4 cellular contexts compared by ENCODE assay signal in genomic region chr7:158289231-158289630, GRCh38.
TF ChIP-seq lines count a peak whose summit lies in the region.

No MANE protein-coding gene starts in this region.

TF ChIP-seq in HepG2, 621 proteins besides CTCF, POLR2A, EP300 and RAD21:
- TF ChIP-seq ZBTB1 (CRISPR knock-in tag; IDR thresholded peaks at IDR 0.05; ENCODE audit: borderline replicate concordance) (no peak), ZNF160 (CRISPR knock-in tag; IDR thresholded peaks at IDR 0.05) (peak; percentile 98)
TF ChIP-seq in HepG2: peak in this region for 1.

TF ChIP-seq in HEK293, 187 proteins besides CTCF, POLR2A, EP300 and RAD21:
- no peak for TF ChIP-seq ZNF558 (tag by site-specific recombination; IDR thresholded peaks at IDR 0.05)
- no peak for TF ChIP-seq ZSCAN16 (tag by site-specific recombination; IDR thresholded peaks at IDR 0.05)
- TF ChIP-seq SETDB1 (IDR thresholded peaks at IDR 0.05; ENCODE audit: insufficient read length, low read length) = peak; percentile 74

TF ChIP-seq in GM12878, 131 proteins besides CTCF, POLR2A, EP300 and RAD21:
- no peak for TF ChIP-seq LARP7 (IDR thresholded peaks at IDR 0.05)
- TF ChIP-seq ZZZ3 (IDR thresholded peaks at IDR 0.05; ENCODE audit: control insufficient read depth, insufficient read length, low read depth) = no peak
- TF ChIP-seq RUNX3 (IDR thresholded peaks at IDR 0.05; ENCODE audit: low read length) = no peak
- no peak for TF ChIP-seq ZBTB4 (CRISPR knock-in tag; IDR thresholded peaks at IDR 0.05)
- TF ChIP-seq E2F4 (IDR thresholded peaks at IDR 0.05; ENCODE audit: low read depth, low read length) = no peak
- TF ChIP-seq ASH2L (IDR thresholded peaks at IDR 0.05; ENCODE audit: borderline replicate concordance, low read depth) = no peak
- TF ChIP-seq, protein P1, sequence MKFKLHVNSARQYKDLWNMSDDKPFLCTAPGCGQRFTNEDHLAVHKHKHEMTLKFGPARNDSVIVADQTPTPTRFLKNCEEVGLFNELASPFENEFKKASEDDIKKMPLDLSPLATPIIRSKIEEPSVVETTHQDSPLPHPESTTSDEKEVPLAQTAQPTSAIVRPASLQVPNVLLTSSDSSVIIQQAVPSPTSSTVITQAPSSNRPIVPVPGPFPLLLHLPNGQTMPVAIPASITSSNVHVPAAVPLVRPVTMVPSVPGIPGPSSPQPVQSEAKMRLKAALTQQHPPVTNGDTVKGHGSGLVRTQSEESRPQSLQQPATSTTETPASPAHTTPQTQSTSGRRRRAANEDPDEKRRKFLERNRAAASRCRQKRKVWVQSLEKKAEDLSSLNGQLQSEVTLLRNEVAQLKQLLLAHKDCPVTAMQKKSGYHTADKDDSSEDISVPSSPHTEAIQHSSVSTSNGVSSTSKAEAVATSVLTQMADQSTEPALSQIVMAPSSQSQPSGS (IDR thresholded peaks at IDR 0.05; ENCODE audit: low read length) = no peak
- TF ChIP-seq NBN (IDR thresholded peaks at IDR 0.05) = no peak
- TF ChIP-seq, protein P2, sequence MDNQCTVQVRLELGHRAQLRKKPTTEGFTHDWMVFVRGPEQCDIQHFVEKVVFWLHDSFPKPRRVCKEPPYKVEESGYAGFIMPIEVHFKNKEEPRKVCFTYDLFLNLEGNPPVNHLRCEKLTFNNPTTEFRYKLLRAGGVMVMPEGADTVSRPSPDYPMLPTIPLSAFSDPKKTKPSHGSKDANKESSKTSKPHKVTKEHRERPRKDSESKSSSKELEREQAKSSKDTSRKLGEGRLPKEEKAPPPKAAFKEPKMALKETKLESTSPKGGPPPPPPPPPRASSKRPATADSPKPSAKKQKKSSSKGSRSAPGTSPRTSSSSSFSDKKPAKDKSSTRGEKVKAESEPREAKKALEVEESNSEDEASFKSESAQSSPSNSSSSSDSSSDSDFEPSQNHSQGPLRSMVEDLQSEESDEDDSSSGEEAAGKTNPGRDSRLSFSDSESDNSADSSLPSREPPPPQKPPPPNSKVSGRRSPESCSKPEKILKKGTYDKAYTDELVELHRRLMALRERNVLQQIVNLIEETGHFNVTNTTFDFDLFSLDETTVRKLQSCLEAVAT (IDR thresholded peaks at IDR 0.05) = no peak
- TF ChIP-seq YBX1 (IDR thresholded peaks at IDR 0.05) = no peak
- TF ChIP-seq, protein P3, sequence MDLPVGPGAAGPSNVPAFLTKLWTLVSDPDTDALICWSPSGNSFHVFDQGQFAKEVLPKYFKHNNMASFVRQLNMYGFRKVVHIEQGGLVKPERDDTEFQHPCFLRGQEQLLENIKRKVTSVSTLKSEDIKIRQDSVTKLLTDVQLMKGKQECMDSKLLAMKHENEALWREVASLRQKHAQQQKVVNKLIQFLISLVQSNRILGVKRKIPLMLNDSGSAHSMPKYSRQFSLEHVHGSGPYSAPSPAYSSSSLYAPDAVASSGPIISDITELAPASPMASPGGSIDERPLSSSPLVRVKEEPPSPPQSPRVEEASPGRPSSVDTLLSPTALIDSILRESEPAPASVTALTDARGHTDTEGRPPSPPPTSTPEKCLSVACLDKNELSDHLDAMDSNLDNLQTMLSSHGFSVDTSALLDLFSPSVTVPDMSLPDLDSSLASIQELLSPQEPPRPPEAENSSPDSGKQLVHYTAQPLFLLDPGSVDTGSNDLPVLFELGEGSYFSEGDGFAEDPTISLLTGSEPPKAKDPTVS (IDR thresholded peaks at IDR 0.05; ENCODE audit: low read depth, low read length) = no peak
- TF ChIP-seq PAX5 (IDR thresholded peaks at IDR 0.05; ENCODE audit: borderline replicate concordance, low read depth, low read length) = no peak
- TF ChIP-seq USF1 (IDR thresholded peaks at IDR 0.05; ENCODE audit: borderline replicate concordance, extremely low read length, insufficient read depth, low read depth, low read length) = no peak
- TF ChIP-seq TAF1 (IDR thresholded peaks at IDR 0.05; ENCODE audit: borderline replicate concordance, low read depth, low read length) = no peak
- no peak for TF ChIP-seq RBBP5 (conservative IDR thresholded peaks at IDR 0.05)
- TF ChIP-seq RCOR1 (conservative IDR thresholded peaks at IDR 0.05; ENCODE audit: low read depth, low read length) = no peak
- no peak for TF ChIP-seq HCFC1 (IDR thresholded peaks at IDR 0.05; ENCODE audit: low read length)
- no peak for TF ChIP-seq TARDBP (IDR thresholded peaks at IDR 0.05; ENCODE audit: borderline replicate concordance)
- no peak for TF ChIP-seq MTA3 (IDR thresholded peaks at IDR 0.05; ENCODE audit: borderline replicate concordance, low read length)

TF ChIP-seq in K562, 482 proteins besides CTCF, POLR2A, EP300 and RAD21:
- peak; percentile 12 for TF ChIP-seq ZNF280A (IDR thresholded peaks at IDR 0.05; ENCODE audit: low read depth, partially characterized antibody)
- TF ChIP-seq, protein P4, sequence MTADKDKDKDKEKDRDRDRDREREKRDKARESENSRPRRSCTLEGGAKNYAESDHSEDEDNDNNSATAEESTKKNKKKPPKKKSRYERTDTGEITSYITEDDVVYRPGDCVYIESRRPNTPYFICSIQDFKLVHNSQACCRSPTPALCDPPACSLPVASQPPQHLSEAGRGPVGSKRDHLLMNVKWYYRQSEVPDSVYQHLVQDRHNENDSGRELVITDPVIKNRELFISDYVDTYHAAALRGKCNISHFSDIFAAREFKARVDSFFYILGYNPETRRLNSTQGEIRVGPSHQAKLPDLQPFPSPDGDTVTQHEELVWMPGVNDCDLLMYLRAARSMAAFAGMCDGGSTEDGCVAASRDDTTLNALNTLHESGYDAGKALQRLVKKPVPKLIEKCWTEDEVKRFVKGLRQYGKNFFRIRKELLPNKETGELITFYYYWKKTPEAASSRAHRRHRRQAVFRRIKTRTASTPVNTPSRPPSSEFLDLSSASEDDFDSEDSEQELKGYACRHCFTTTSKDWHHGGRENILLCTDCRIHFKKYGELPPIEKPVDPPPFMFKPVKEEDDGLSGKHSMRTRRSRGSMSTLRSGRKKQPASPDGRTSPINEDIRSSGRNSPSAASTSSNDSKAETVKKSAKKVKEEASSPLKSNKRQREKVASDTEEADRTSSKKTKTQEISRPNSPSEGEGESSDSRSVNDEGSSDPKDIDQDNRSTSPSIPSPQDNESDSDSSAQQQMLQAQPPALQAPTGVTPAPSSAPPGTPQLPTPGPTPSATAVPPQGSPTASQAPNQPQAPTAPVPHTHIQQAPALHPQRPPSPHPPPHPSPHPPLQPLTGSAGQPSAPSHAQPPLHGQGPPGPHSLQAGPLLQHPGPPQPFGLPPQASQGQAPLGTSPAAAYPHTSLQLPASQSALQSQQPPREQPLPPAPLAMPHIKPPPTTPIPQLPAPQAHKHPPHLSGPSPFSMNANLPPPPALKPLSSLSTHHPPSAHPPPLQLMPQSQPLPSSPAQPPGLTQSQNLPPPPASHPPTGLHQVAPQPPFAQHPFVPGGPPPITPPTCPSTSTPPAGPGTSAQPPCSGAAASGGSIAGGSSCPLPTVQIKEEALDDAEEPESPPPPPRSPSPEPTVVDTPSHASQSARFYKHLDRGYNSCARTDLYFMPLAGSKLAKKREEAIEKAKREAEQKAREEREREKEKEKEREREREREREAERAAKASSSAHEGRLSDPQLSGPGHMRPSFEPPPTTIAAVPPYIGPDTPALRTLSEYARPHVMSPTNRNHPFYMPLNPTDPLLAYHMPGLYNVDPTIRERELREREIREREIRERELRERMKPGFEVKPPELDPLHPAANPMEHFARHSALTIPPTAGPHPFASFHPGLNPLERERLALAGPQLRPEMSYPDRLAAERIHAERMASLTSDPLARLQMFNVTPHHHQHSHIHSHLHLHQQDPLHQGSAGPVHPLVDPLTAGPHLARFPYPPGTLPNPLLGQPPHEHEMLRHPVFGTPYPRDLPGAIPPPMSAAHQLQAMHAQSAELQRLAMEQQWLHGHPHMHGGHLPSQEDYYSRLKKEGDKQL (CRISPR knock-in tag; IDR thresholded peaks at IDR 0.05; ENCODE audit: borderline replicate concordance) = no peak
- TF ChIP-seq, protein P5, sequence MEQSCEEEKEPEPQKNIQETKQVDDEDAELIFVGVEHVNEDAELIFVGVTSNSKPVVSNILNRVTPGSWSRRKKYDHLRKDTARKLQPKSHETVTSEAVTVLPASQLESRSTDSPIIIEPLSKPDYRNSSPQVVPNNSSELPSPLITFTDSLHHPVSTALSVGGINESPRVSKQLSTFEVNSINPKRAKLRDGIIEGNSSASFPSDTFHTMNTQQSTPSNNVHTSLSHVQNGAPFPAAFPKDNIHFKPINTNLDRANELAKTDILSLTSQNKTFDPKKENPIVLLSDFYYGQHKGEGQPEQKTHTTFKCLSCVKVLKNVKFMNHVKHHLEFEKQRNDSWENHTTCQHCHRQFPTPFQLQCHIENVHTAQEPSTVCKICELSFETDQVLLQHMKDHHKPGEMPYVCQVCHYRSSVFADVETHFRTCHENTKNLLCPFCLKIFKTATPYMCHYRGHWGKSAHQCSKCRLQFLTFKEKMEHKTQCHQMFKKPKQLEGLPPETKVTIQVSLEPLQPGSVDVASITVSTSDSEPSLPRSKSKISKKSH (CRISPR knock-in tag; IDR thresholded peaks at IDR 0.05) = peak; percentile 62; the same call in 1 of the 2 replicates
- TF ChIP-seq JUN (IDR thresholded peaks at IDR 0.05; ENCODE audit: borderline replicate concordance, low read depth, low read length) = peak; percentile 35; the same call in 1 of the 2 replicates
- TF ChIP-seq JUN (CRISPR knock-in tag; IDR thresholded peaks at IDR 0.05; ENCODE audit: borderline replicate concordance) = no peak
- TF ChIP-seq TRIM28 (IDR thresholded peaks at IDR 0.05) = peak; percentile 61; the same call in 1 of the 2 replicates
